In genomic region chr11:118211006-118211405, GRCh38 we compare ENCODE assay signal across 15 cellular contexts. TPM values are rescaled to one million over a fixed set of nuclear protein-coding genes. Genes with fewer than 3 reads are reported as not detected.
DNase-seq lines count a peak whose midpoint lies in the region; ATAC-seq and TF ChIP-seq lines count a peak whose summit lies in the region.
"Had no signal": no experiment of that assay in that cellular context is flagged by ENCODE, and none has a peak within 500 bp of the region (broad histone marks: within the 10 kb centered on the region; RNA-seq: fewer than 3 reads in every experiment).

No MANE protein-coding gene starts in this region.

- intact Hi-C loops in left cardiac atrium (cut with DNase I): no loop called here
- intact Hi-C loops in activated T-helper 1 cell treated with anti-CD3 and anti-CD28 coated beads, Interleukin-12 subunit alpha, Interleukin-12 subunit beta, Interleukin-2, Interleukin-4 antibody, amounts not matched to agents 30 ng/mL and 10 ng/mL and 1 ng/mL, durations not matched to agents 14 hours and 24 hours and 36 hours (cut with micrococcal nuclease): no loop called here

- no peak for ATAC-seq in activated CD8-positive, alpha-beta memory T cell treated with anti-CD3 and anti-CD28 coated beads, Interleukin-2, amount 10 ng/mL, durations not matched to agents 7 days and 5 days
- ATAC-seq in WTC11: peak; percentile 79
- peak; percentile 43 to 63 for ATAC-seq in left cardiac atrium

- no peak overlapping the region for H3K4me3 Mint-ChIP-seq in activated CD8-positive, alpha-beta memory T cell treated with anti-CD3 and anti-CD28 coated beads, Interleukin-2, amount 10 ng/mL, durations not matched to agents 7 days and 5 days
- H3K4me3 Mint-ChIP-seq in WTC11: no peak overlapping the region
- H3K4me3 Mint-ChIP-seq in activated T-helper 1 cell treated with anti-CD3 and anti-CD28 coated beads, Interleukin-12 subunit alpha, Interleukin-12 subunit beta, Interleukin-2, Interleukin-4 antibody, amounts not matched to agents 30 ng/mL and 10 ng/mL and 1 ng/mL, durations not matched to agents 14 hours and 24 hours and 36 hours: no peak overlapping the region

- peak overlapping the region; percentile 9 for H3K27ac Mint-ChIP-seq in activated CD8-positive, alpha-beta memory T cell treated with anti-CD3 and anti-CD28 coated beads, Interleukin-2, amount 10 ng/mL, durations not matched to agents 7 days and 5 days
- H3K27ac Mint-ChIP-seq in WTC11: peak overlapping the region; percentile 26; the same call in 1 of the 2 replicates
- no peak overlapping the region for H3K27ac Mint-ChIP-seq in activated T-helper 1 cell treated with anti-CD3 and anti-CD28 coated beads, Interleukin-12 subunit alpha, Interleukin-12 subunit beta, Interleukin-2, Interleukin-4 antibody, amounts not matched to agents 30 ng/mL and 10 ng/mL and 1 ng/mL, durations not matched to agents 14 hours and 24 hours and 36 hours

- TF ChIP-seq POLR2A in erythroblast (IDR thresholded peaks at IDR 0.05; ENCODE audit: low read length): no peak

- peaks cover 72% of the 10 kb centered on the region for H3K36me3 Mint-ChIP-seq in activated CD8-positive, alpha-beta memory T cell treated with anti-CD3 and anti-CD28 coated beads, Interleukin-2, amount 10 ng/mL, durations not matched to agents 7 days and 5 days
- H3K36me3 Mint-ChIP-seq in WTC11: no peaks in the 10 kb centered on the region
- peaks cover 81% of the 10 kb centered on the region for H3K36me3 Mint-ChIP-seq in activated T-helper 1 cell treated with anti-CD3 and anti-CD28 coated beads, Interleukin-12 subunit alpha, Interleukin-12 subunit beta, Interleukin-2, Interleukin-4 antibody, amounts not matched to agents 30 ng/mL and 10 ng/mL and 1 ng/mL, durations not matched to agents 14 hours and 24 hours and 36 hours (ENCODE audit: low read depth)

- TF ChIP-seq CTCF in WTC11 (IDR thresholded peaks at IDR 0.05): no peak

- CTCF ChIA-PET in activated CD8-positive, alpha-beta memory T cell treated with anti-CD3 and anti-CD28 coated beads, Interleukin-2, amount 10 ng/mL, durations not matched to agents 7 days and 5 days (lab: Charles Lee): interaction anchor here (1.0 to 4.3 kb wide), 4 partner anchors 12 to 35 kb away, joined by 3 to 28 read pairs (median 14); partner anchors contain the start of gene JAML
- CTCF ChIA-PET in WTC11 (lab: Charles Lee): interaction anchor here (0.6 to 5.8 kb wide), 6 partner anchors 13 to 1095 kb away, joined by 3 to 44 read pairs (median 4); no protein-coding TSS in a partner anchor

- no peak for DNase-seq in activated CD8-positive, alpha-beta memory T cell treated with anti-CD3 and anti-CD28 coated beads, Interleukin-2, amount 10 ng/mL, durations not matched to agents 7 days and 5 days
- DNase-seq in activated CD8-positive, alpha-beta memory T cell treated with anti-CD3 and anti-CD28 coated beads, Interleukin-2, amount 50 U/mL, for 48 hours: no peak
- DNase-seq in WTC11 (ENCODE audit: low spot score) (peak; percentile 38), left cardiac atrium (peak; percentile 42), stromal cell of bone marrow (ENCODE audit: low read depth) (peak; percentile 32), T-helper 2 cell (no peak), erythroblast (lab: John Stamatoyannopoulos, UW) (no peak)
- DNase-seq in activated T-helper 1 cell treated with anti-CD3 and anti-CD28 coated beads, Interleukin-12 subunit alpha, Interleukin-12 subunit beta, Interleukin-2, Interleukin-4 antibody, amounts not matched to agents 30 ng/mL and 10 ng/mL and 1 ng/mL, durations not matched to agents 14 hours and 24 hours and 36 hours (ENCODE audit: low spot score): no peak
- DNase-seq: HCEC 1CT, MV-4-11, NCI-H82, retina had no signal

- POLR2A ChIA-PET in WTC11 (lab: Charles Lee): no interaction called here

- no peaks in the 10 kb centered on the region for H3K27me3 Mint-ChIP-seq in activated CD8-positive, alpha-beta memory T cell treated with anti-CD3 and anti-CD28 coated beads, Interleukin-2, amount 10 ng/mL, durations not matched to agents 7 days and 5 days
- peaks cover 27% of the 10 kb centered on the region for H3K27me3 Mint-ChIP-seq in WTC11 (ENCODE audit: low read depth)
- no peaks in the 10 kb centered on the region for H3K27me3 Mint-ChIP-seq in activated T-helper 1 cell treated with anti-CD3 and anti-CD28 coated beads, Interleukin-12 subunit alpha, Interleukin-12 subunit beta, Interleukin-2, Interleukin-4 antibody, amounts not matched to agents 30 ng/mL and 10 ng/mL and 1 ng/mL, durations not matched to agents 14 hours and 24 hours and 36 hours (ENCODE audit: insufficient read depth)

- peaks cover 92% of the 10 kb centered on the region for H3K4me1 Mint-ChIP-seq in activated CD8-positive, alpha-beta memory T cell treated with anti-CD3 and anti-CD28 coated beads, Interleukin-2, amount 10 ng/mL, durations not matched to agents 7 days and 5 days
- H3K4me1 Mint-ChIP-seq in WTC11: peaks cover 56% of the 10 kb centered on the region
- H3K4me1 Mint-ChIP-seq in activated T-helper 1 cell treated with anti-CD3 and anti-CD28 coated beads, Interleukin-12 subunit alpha, Interleukin-12 subunit beta, Interleukin-2, Interleukin-4 antibody, amounts not matched to agents 30 ng/mL and 10 ng/mL and 1 ng/mL, durations not matched to agents 14 hours and 24 hours and 36 hours (ENCODE audit: low read depth): peaks cover 94% of the 10 kb centered on the region

- H3K9me3 Mint-ChIP-seq in activated CD8-positive, alpha-beta memory T cell treated with anti-CD3 and anti-CD28 coated beads, Interleukin-2, amount 10 ng/mL, durations not matched to agents 7 days and 5 days (ENCODE audit: low read depth): no peaks in the 10 kb centered on the region
- H3K9me3 Mint-ChIP-seq in WTC11: no peaks in the 10 kb centered on the region
- H3K9me3 Mint-ChIP-seq in activated T-helper 1 cell treated with anti-CD3 and anti-CD28 coated beads, Interleukin-12 subunit alpha, Interleukin-12 subunit beta, Interleukin-2, Interleukin-4 antibody, amounts not matched to agents 30 ng/mL and 10 ng/mL and 1 ng/mL, durations not matched to agents 14 hours and 24 hours and 36 hours: peaks cover 4% of the 10 kb centered on the region

TF ChIP-seq in WTC11, 78 proteins besides CTCF, POLR2A, EP300 and RAD21 (continues in another document):
- no peak for TF ChIP-seq ZNF232 (CRISPR knock-in tag; IDR thresholded peaks at IDR 0.05)
- TF ChIP-seq NFATC4 (CRISPR knock-in tag; IDR thresholded peaks at IDR 0.05): no peak

RNA-seq across cellular contexts. Expression of gene JAML, which starts 13.8 kb away (rescaled TPM):
- 100 to 1,000 TPM; 139 to 142 TPM for total RNA-seq in activated CD8-positive, alpha-beta memory T cell treated with anti-CD3 and anti-CD28 coated beads, Interleukin-2, amount 10 ng/mL, durations not matched to agents 7 days and 5 days
- total RNA-seq in WTC11 (2021) (0.24 to 0.37 TPM in 2 of 3 replicates, not detected in the other), left cardiac atrium (1 to 10 TPM; 2.5 to 5.3 TPM)
- 264 and 271 TPM in 2 replicates for total RNA-seq in activated T-helper 1 cell treated with anti-CD3 and anti-CD28 coated beads, Interleukin-12 subunit alpha, Interleukin-12 subunit beta, Interleukin-2, Interleukin-4 antibody, amounts not matched to agents 30 ng/mL and 10 ng/mL and 1 ng/mL, durations not matched to agents 14 hours and 24 hours and 36 hours
- total RNA-seq: ascending aorta, fibroblast of lung, lung microvascular endothelial cell had no signal

RNA-seq across cellular contexts. Expression of gene SCN2B, which starts 34.6 kb away (rescaled TPM):
- total RNA-seq in activated CD8-positive, alpha-beta memory T cell treated with anti-CD3 and anti-CD28 coated beads, Interleukin-2, amount 10 ng/mL, durations not matched to agents 7 days and 5 days: not detected
- total RNA-seq in WTC11 (2021) (0.16 to 0.37 TPM (median 0.20 TPM) in 3 replicates), left cardiac atrium (10 to 100 TPM in 1 of 2 donors, 1 to 10 TPM in 1; 3.3 to 10.1 TPM)
- total RNA-seq in activated T-helper 1 cell treated with anti-CD3 and anti-CD28 coated beads, Interleukin-12 subunit alpha, Interleukin-12 subunit beta, Interleukin-2, Interleukin-4 antibody, amounts not matched to agents 30 ng/mL and 10 ng/mL and 1 ng/mL, durations not matched to agents 14 hours and 24 hours and 36 hours: not detected in 2 replicates
- total RNA-seq: lung microvascular endothelial cell had no signal

RNA-seq across cellular contexts. Expression of gene MPZL3, which starts 41.2 kb away (rescaled TPM):
- total RNA-seq in activated CD8-positive, alpha-beta memory T cell treated with anti-CD3 and anti-CD28 coated beads, Interleukin-2, amount 10 ng/mL, durations not matched to agents 7 days and 5 days: 10 to 100 TPM; 20.4 to 28.4 TPM
- total RNA-seq in WTC11 (2021) (1.6 to 2.1 TPM (median 2.0 TPM) in 3 replicates), left cardiac atrium (1 to 10 TPM; 1.0 to 1.1 TPM)
- 63.5 and 69.3 TPM in 2 replicates for total RNA-seq in activated T-helper 1 cell treated with anti-CD3 and anti-CD28 coated beads, Interleukin-12 subunit alpha, Interleukin-12 subunit beta, Interleukin-2, Interleukin-4 antibody, amounts not matched to agents 30 ng/mL and 10 ng/mL and 1 ng/mL, durations not matched to agents 14 hours and 24 hours and 36 hours

RNA-seq across cellular contexts. Expression of gene MPZL2, which starts 53.1 kb away (rescaled TPM):
- 1 to 10 TPM; 3.0 to 3.2 TPM for total RNA-seq in activated CD8-positive, alpha-beta memory T cell treated with anti-CD3 and anti-CD28 coated beads, Interleukin-2, amount 10 ng/mL, durations not matched to agents 7 days and 5 days
- total RNA-seq in WTC11 (2021) (1.2 to 1.8 TPM (median 1.4 TPM) in 3 replicates), left cardiac atrium (10 to 100 TPM; 11.6 to 47.8 TPM)
- total RNA-seq in activated T-helper 1 cell treated with anti-CD3 and anti-CD28 coated beads, Interleukin-12 subunit alpha, Interleukin-12 subunit beta, Interleukin-2, Interleukin-4 antibody, amounts not matched to agents 30 ng/mL and 10 ng/mL and 1 ng/mL, durations not matched to agents 14 hours and 24 hours and 36 hours: 13.2 and 15.9 TPM in 2 replicates
- total RNA-seq: fibroblast of lung had no signal

RNA-seq across cellular contexts. Expression of gene SCN4B, which starts 58.4 kb away (rescaled TPM):
- under 1 TPM in 1 of 2 experiments, not detected in 1; 0.54 TPM for total RNA-seq in activated CD8-positive, alpha-beta memory T cell treated with anti-CD3 and anti-CD28 coated beads, Interleukin-2, amount 10 ng/mL, durations not matched to agents 7 days and 5 days
- total RNA-seq in WTC11 (2021): 3.5 to 4.5 TPM (median 4.4 TPM) in 3 replicates
- 10 to 100 TPM in 1 of 2 donors, 1 to 10 TPM in 1; 5.9 to 11.3 TPM for total RNA-seq in left cardiac atrium
- total RNA-seq in activated T-helper 1 cell treated with anti-CD3 and anti-CD28 coated beads, Interleukin-12 subunit alpha, Interleukin-12 subunit beta, Interleukin-2, Interleukin-4 antibody, amounts not matched to agents 30 ng/mL and 10 ng/mL and 1 ng/mL, durations not matched to agents 14 hours and 24 hours and 36 hours: 0.08 TPM in 1 of 2 replicates, not detected in the other
- total RNA-seq: lung microvascular endothelial cell had no signal

Comparison
In these comparisons a context has a peak if more than half of its experiments do, and no peak if none do; other contexts are left out.
1. DNase-seq: peak in WTC11 (single experiment), left cardiac atrium (single experiment) and stromal cell of bone marrow (single experiment); none in activated CD8-positive, alpha-beta memory T cell treated with anti-CD3 and anti-CD28 coated beads, Interleukin-2, amount 10 ng/mL, durations not matched to agents 7 days and 5 days (single experiment), activated CD8-positive, alpha-beta memory T cell treated with anti-CD3 and anti-CD28 coated beads, Interleukin-2, amount 50 U/mL, for 48 hours (single experiment), T-helper 2 cell (0 of 5), activated T-helper 1 cell treated with anti-CD3 and anti-CD28 coated beads, Interleukin-12 subunit alpha, Interleukin-12 subunit beta, Interleukin-2, Interleukin-4 antibody, amounts not matched to agents 30 ng/mL and 10 ng/mL and 1 ng/mL, durations not matched to agents 14 hours and 24 hours and 36 hours (single experiment) and erythroblast (0 of 2).
2. RNA of gene JAML, which starts 13.8 kb away (total RNA-seq): 264 to 271 TPM in activated T-helper 1 cell treated with anti-CD3 and anti-CD28 coated beads, Interleukin-12 subunit alpha, Interleukin-12 subunit beta, Interleukin-2, Interleukin-4 antibody, amounts not matched to agents 30 ng/mL and 10 ng/mL and 1 ng/mL, durations not matched to agents 14 hours and 24 hours and 36 hours and 139 to 142 TPM in activated CD8-positive, alpha-beta memory T cell treated with anti-CD3 and anti-CD28 coated beads, Interleukin-2, amount 10 ng/mL, durations not matched to agents 7 days and 5 days; 2.5 to 5.3 TPM in left cardiac atrium and 0.24 to 0.37 TPM in WTC11; every median in the first group is over 10 times any median in the second.